ENCODE assay signal across 1 cellular context in the genomic region with DNA sequence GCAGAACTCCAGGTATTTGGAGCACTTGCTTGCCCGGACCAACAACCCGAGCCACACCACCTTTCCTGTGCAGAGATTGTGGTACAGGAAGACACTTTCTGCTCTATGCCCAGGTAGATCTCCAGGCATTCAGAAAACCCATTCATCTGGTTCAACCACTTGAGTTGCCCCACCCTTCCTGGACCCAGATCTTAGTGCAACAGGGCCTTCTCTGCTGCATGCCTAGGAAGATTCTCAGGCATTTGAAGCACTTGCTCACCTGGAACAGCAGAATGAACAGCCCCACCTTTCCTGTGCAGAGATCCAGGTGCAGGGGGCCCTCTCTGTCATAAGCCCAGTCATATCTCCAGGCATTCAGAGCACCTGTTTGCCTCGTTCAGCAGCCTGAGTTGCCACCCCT.
TF ChIP-seq lines count a peak whose summit lies in the region.

No MANE protein-coding gene starts in this region.

TF ChIP-seq in H1, 55 proteins besides CTCF, POLR2A, EP300 and RAD21:
- TF ChIP-seq SP1 (IDR thresholded peaks at IDR 0.05; ENCODE audit: low read depth, low read length) (no peak), CBX5 (IDR thresholded peaks at IDR 0.05; ENCODE audit: low read depth, low read length) (no peak)
TF ChIP-seq in H1: peak in this region for 0.
